Comparison of ENCODE assay signal across 20 cellular contexts in the genomic region with DNA sequence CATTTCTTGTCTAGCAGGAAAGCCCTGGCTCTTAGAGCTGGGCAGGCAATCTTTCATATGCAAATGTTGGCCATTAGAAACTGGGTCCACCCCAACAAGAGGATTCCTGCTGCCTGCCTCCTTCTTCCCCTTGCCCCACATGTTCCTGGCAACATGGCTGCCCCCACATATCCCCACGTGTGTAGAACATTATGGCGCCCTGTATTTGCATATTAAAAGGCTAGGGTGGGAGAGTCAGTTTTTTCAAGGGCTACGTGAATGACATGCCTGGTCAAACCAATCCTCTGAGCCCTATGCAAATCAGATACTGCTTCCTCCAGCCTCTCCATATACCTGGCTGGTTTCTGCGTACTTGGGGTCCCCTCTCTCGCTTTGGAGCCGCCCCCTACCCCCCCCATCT.
DNase-seq lines count a peak whose midpoint lies in the region; ATAC-seq, FAIRE-seq and TF ChIP-seq lines count a peak whose summit lies in the region.
"Had no signal": no experiment of that assay in that cellular context is flagged by ENCODE, and none has a peak within 500 bp of the region (broad histone marks: within the 10 kb centered on the region; RNA-seq: fewer than 3 reads in every experiment).

No MANE protein-coding gene starts in this region.

- peaks cover 12% of the 10 kb centered on the region for H3K9me3 Mint-ChIP-seq in activated CD4-positive, alpha-beta memory T cell treated with anti-CD3 and anti-CD28 coated beads, Interleukin-2, amount 10 ng/mL, durations not matched to agents 7 days and 5 days
- H3K9me3 Mint-ChIP-seq in activated CD4-positive, alpha-beta memory T cell treated with anti-CD3 and anti-CD28 coated beads for 36 hours: no peaks in the 10 kb centered on the region
- no peaks in the 10 kb centered on the region for H3K9me3 Mint-ChIP-seq in HFFc6
- H3K9me3 Mint-ChIP-seq: memory B cell had no signal

- no peak for TF ChIP-seq CTCF in GM12878 (IDR thresholded peaks at IDR 0.05 in 2 of 3, conservative IDR thresholded peaks at IDR 0.05 in 1 of 3; ENCODE audit: control insufficient read depth in 2 of 3, extremely low read depth in 1 of 3, insufficient read depth in 1 of 3, low read depth in 3 of 3, low read length in 3 of 3)
- TF ChIP-seq CTCF in HFFc6 (IDR thresholded peaks at IDR 0.05): no peak
- no peak for TF ChIP-seq CTCF in coronary artery (IDR thresholded peaks at IDR 0.05)

- H3K4me1 Mint-ChIP-seq in activated CD4-positive, alpha-beta memory T cell treated with anti-CD3 and anti-CD28 coated beads, Interleukin-2, amount 10 ng/mL, durations not matched to agents 7 days and 5 days: peaks cover 68% of the 10 kb centered on the region
- H3K4me1 Mint-ChIP-seq in activated CD4-positive, alpha-beta memory T cell treated with anti-CD3 and anti-CD28 coated beads for 36 hours (ENCODE audit: low read depth): peaks cover 55% of the 10 kb centered on the region
- no peaks in the 10 kb centered on the region for H3K4me1 Mint-ChIP-seq in HFFc6 (ENCODE audit: low read depth)

- no peak for TF ChIP-seq POLR2A in GM12878 (IDR thresholded peaks at IDR 0.05; ENCODE audit: low read depth, low read length)

- WGBS in GM12878 (ENCODE audit: insufficient coverage, insufficient replicate concordance, low lambda C conversion rate, missing lambda C conversion rate): 8% methylated on average over 6 of the region's 6 CpGs

- H3K4me3 ChIP-seq in GM12878 (no peak overlapping the region), neuron (ENCODE audit: low read length) (no peak overlapping the region), coronary artery (no peak overlapping the region)
- H3K4me3 ChIP-seq: uterus had no signal

- H3K27me3 ChIP-seq in GM12878 (replicated peaks in 1 of 2; ENCODE audit: control insufficient read depth in 2 of 2, insufficient read depth in 2 of 2, low read length in 1 of 2): 0 out of 4 replicates have a peak, but pooled peaks cover 2 to 6% of the 10 kb centered on the region in 2 experiments
- no peaks in the 10 kb centered on the region for H3K27me3 ChIP-seq in neuron (ENCODE audit: insufficient read depth, low read length)
- H3K27me3 ChIP-seq: uterus had no signal

- POLR2A ChIA-PET in activated CD4-positive, alpha-beta memory T cell treated with anti-CD3 and anti-CD28 coated beads, Interleukin-2, amount 10 ng/mL, durations not matched to agents 7 days and 5 days (lab: Charles Lee): interaction anchor here (0.7 to 5.7 kb wide), 16 partner anchors 11 to 513 kb away, joined by 3 to 90 read pairs (median 20); a partner anchor contains a TSS
- POLR2A ChIA-PET in activated CD4-positive, alpha-beta memory T cell treated with anti-CD3 and anti-CD28 coated beads for 36 hours (lab: Charles Lee): interaction anchor here (0.8 to 2.2 kb wide), 4 partner anchors 14 to 80 kb away, joined by 3 to 8 read pairs (median 6); no protein-coding TSS in a partner anchor
- POLR2A ChIA-PET in GM12878 (lab: Charles Lee): no interaction called here

- SMC1A ChIA-PET in GM12878 (lab: Charles Lee; ENCODE audit: uncharacterized antibody, unreplicated experiment): no interaction called here

- peak overlapping the region; percentile 55 for H3K4me3 Mint-ChIP-seq in activated CD4-positive, alpha-beta memory T cell treated with anti-CD3 and anti-CD28 coated beads, Interleukin-2, amount 10 ng/mL, durations not matched to agents 7 days and 5 days
- H3K4me3 Mint-ChIP-seq in activated CD4-positive, alpha-beta memory T cell treated with anti-CD3 and anti-CD28 coated beads for 36 hours: no peak overlapping the region
- no peak overlapping the region for H3K4me3 Mint-ChIP-seq in HFFc6
- H3K4me3 Mint-ChIP-seq: memory B cell had no signal

- BruUV-seq in GM12878 (replicated peaks; lab: Mats Ljungman, UMichigan): no TSS peak

- in situ Hi-C loops in GM12878 (cut with MboI): no loop called here

- CTCF ChIA-PET in activated CD4-positive, alpha-beta memory T cell treated with anti-CD3 and anti-CD28 coated beads, Interleukin-2, amount 10 ng/mL, durations not matched to agents 7 days and 5 days (lab: Charles Lee): interaction anchor here (0.7 to 6.1 kb wide), 13 partner anchors 14 to 102 kb away, joined by 3 to 46 read pairs (median 6); no protein-coding TSS in a partner anchor
- CTCF ChIA-PET in activated CD4-positive, alpha-beta memory T cell treated with anti-CD3 and anti-CD28 coated beads for 36 hours (lab: Charles Lee): interaction anchor here (0.9 to 2.0 kb wide), 2 partner anchors 14 to 33 kb away, joined by 3 to 28 read pairs; no protein-coding TSS in a partner anchor
- CTCF ChIA-PET in GM12878 (lab: Yijun Ruan, JAX): interaction anchor here (1.4 kb wide), 1 partner anchor 32 kb away, joined by 3 read pairs; no protein-coding TSS in a partner anchor

- no peak for ATAC-seq in GM12878
- ATAC-seq: PC-3 had no signal

- H3K36me3 ChIP-seq in GM12878 (ENCODE audit: control insufficient read depth in 2 of 2, insufficient read depth in 2 of 2, low read length in 1 of 2): no peaks in the 10 kb centered on the region
- no peaks in the 10 kb centered on the region for H3K36me3 ChIP-seq in neuron (ENCODE audit: insufficient read depth, low read length)
- H3K36me3 ChIP-seq: neutrophil, uterus had no signal

- H3K9me3 ChIP-seq in GM12878 (replicated peaks; ENCODE audit: control insufficient read depth, insufficient read depth, low read length) (no peaks in the 10 kb centered on the region), neuron (ENCODE audit: low read length) (no peaks in the 10 kb centered on the region)
- H3K9me3 ChIP-seq: neutrophil, SK-N-SH, uterus had no signal

- H3K4me1 ChIP-seq in GM12878 (ENCODE audit: control insufficient read depth, insufficient read depth, low read length): no peaks in the 10 kb centered on the region
- H3K4me1 ChIP-seq in neuron (ENCODE audit: insufficient read depth, low read length): no peaks in the 10 kb centered on the region
- H3K4me1 ChIP-seq: uterus had no signal

- H3K36me3 Mint-ChIP-seq in activated CD4-positive, alpha-beta memory T cell treated with anti-CD3 and anti-CD28 coated beads, Interleukin-2, amount 10 ng/mL, durations not matched to agents 7 days and 5 days (ENCODE audit: low read depth): peaks cover 39% of the 10 kb centered on the region
- H3K36me3 Mint-ChIP-seq in activated CD4-positive, alpha-beta memory T cell treated with anti-CD3 and anti-CD28 coated beads for 36 hours: no peaks in the 10 kb centered on the region
- no peaks in the 10 kb centered on the region for H3K36me3 Mint-ChIP-seq in HFFc6 (ENCODE audit: low read depth)
- H3K36me3 Mint-ChIP-seq: memory B cell had no signal

- TF ChIP-seq EP300 in GM12878 (IDR thresholded peaks at IDR 0.05; ENCODE audit: borderline replicate concordance in 1 of 2, control insufficient read depth in 1 of 2, low read depth in 2 of 2, low read length in 2 of 2): no peak

- intact Hi-C loops in activated CD4-positive, alpha-beta memory T cell treated with anti-CD3 and anti-CD28 coated beads for 36 hours (cut with micrococcal nuclease): loop anchor here (5.0 to 10.0 kb wide), 2 partner anchors 119 to 222 kb away; no protein-coding TSS in a partner anchor
- intact Hi-C loops in GM12878 (cut with micrococcal nuclease; ENCODE audit: unreplicated experiment): no loop called here

- H3K27ac ChIP-seq in GM12878 (ENCODE audit: control insufficient read depth, insufficient read depth): no peak overlapping the region
- no peak overlapping the region for H3K27ac ChIP-seq in coronary artery
- H3K27ac ChIP-seq: neutrophil, uterus had no signal

- FAIRE-seq in GM12878 (lab: Jason Lieb, UNC): no peak
- FAIRE-seq: keratinocyte had no signal

- H3K9ac ChIP-seq in GM12878 (ENCODE audit: control insufficient read depth, insufficient read depth, low read length): no peak overlapping the region
- H3K9ac ChIP-seq: SK-N-SH had no signal

- peaks cover 2% of the 10 kb centered on the region for H3K27me3 Mint-ChIP-seq in activated CD4-positive, alpha-beta memory T cell treated with anti-CD3 and anti-CD28 coated beads, Interleukin-2, amount 10 ng/mL, durations not matched to agents 7 days and 5 days
- H3K27me3 Mint-ChIP-seq in activated CD4-positive, alpha-beta memory T cell treated with anti-CD3 and anti-CD28 coated beads for 36 hours: peaks cover 2% of the 10 kb centered on the region
- H3K27me3 Mint-ChIP-seq in HFFc6 (ENCODE audit: insufficient read depth): peaks cover 9% of the 10 kb centered on the region

- RAD21 ChIA-PET in GM12878 (lab: Charles Lee; ENCODE audit: unreplicated experiment): no interaction called here

- H3K27ac Mint-ChIP-seq in activated CD4-positive, alpha-beta memory T cell treated with anti-CD3 and anti-CD28 coated beads, Interleukin-2, amount 10 ng/mL, durations not matched to agents 7 days and 5 days: peak overlapping the region; percentile 95
- no peak overlapping the region for H3K27ac Mint-ChIP-seq in activated CD4-positive, alpha-beta memory T cell treated with anti-CD3 and anti-CD28 coated beads for 36 hours
- no peak overlapping the region for H3K27ac Mint-ChIP-seq in HFFc6
- H3K27ac Mint-ChIP-seq: memory B cell had no signal

- H3K4me2 ChIP-seq in GM12878 (ENCODE audit: control insufficient read depth, insufficient read depth): no peak overlapping the region
- H3K4me2 ChIP-seq: SK-N-SH had no signal

- H4K20me1 ChIP-seq in GM12878 (ENCODE audit: control insufficient read depth, insufficient read depth): no peaks in the 10 kb centered on the region

- no peak for DNase-seq in activated CD4-positive, alpha-beta memory T cell treated with anti-CD3 and anti-CD28 coated beads, Interleukin-2, amount 10 ng/mL, durations not matched to agents 7 days and 5 days
- DNase-seq in activated CD4-positive, alpha-beta memory T cell treated with anti-CD3 and anti-CD28 coated beads for 36 hours: no peak
- peak; percentile 91 for DNase-seq in NCI-H146 (lab: John Stamatoyannopoulos, UW)
- no peak for DNase-seq in GM12878 (ENCODE audit: low read depth, low spot score)
- no peak for DNase-seq in DMS53 treated with DMSO at 0.1 percent for 48 hours (lab: John Stamatoyannopoulos, UW; ENCODE audit: unreplicated experiment)
- DNase-seq in HFFc6: no peak
- DNase-seq in coronary artery (ENCODE audit: low spot score): no peak
- DNase-seq: ACHN; activated gamma-delta T cell treated with Interleukin-2 at 50 U/mL for 16 hours; cortex of kidney; KG1; NCI-H1417 treated with DMSO at 0.1 percent for 48 hours; PC-3; SK-N-SH; stimulated activated CD4-positive, alpha-beta T cell treated with anti-CD3 and anti-CD28 coated beads, Interleukin-15, amount 100 ng/mL, for 24 hours; uterus had no signal

- TF ChIP-seq RAD21 in GM12878 (IDR thresholded peaks at IDR 0.05; ENCODE audit: insufficient read depth, low read depth, low read length): no peak

- H3K79me2 ChIP-seq in GM12878 (ENCODE audit: control insufficient read depth, insufficient read depth, low read length): no peaks in the 10 kb centered on the region

- no peak overlapping the region for H2AFZ ChIP-seq in GM12878 (ENCODE audit: control insufficient read depth, low read depth, low read length)
- H2AFZ ChIP-seq in neuron (ENCODE audit: low read depth, low read length): peak overlapping the region; percentile 19

TF ChIP-seq in GM12878, 131 proteins besides CTCF, POLR2A, EP300 and RAD21:
- TF ChIP-seq YY1 (IDR thresholded peaks at IDR 0.05; ENCODE audit: low read depth, low read length) (0 out of 2 replicates have a peak, but pooled peaks have one; percentile 41), EGR1 (IDR thresholded peaks at IDR 0.05; ENCODE audit: borderline replicate concordance in 1 of 2, low read depth in 2 of 2, low read length in 2 of 2) (no peak)
